In the genomic region with DNA sequence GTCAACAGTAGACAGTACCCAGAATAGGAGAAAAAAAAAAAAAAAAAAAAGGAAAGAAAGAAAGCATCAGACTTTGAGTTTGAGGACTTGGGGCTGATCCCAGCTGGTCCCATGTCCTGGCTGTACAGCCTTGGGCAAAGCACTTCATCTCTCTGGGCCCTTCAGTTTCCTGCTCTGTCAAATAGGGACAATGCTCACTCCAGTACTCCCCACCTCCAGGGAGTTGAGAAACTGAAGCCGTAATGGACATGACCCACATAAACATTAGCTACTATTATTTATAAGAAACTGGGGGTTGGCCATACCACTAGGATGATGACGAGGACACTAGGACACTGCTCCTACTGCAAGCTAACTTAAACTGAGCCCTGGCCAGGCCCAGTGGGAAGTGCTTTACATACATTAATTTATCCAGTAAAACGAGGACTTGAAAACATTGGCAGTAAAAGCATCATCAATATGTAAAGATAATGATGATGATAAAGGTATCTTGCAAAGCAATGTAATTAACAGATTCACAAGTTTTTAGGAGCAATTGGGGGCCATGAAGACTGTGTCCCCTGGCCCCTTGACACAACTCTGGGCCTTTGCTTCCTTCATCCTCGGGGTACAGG, we compare ENCODE assay signal across 17 cellular contexts. TPM values are rescaled to one million over a fixed set of nuclear protein-coding genes. Genes with fewer than 3 reads are reported as not detected.
DNase-seq lines count a peak whose midpoint lies in the region; ATAC-seq and TF ChIP-seq lines count a peak whose summit lies in the region.
"Had no signal": no experiment of that assay in that cellular context is flagged by ENCODE, and none has a peak within 500 bp of the region (broad histone marks: within the 10 kb centered on the region; RNA-seq: fewer than 3 reads in every experiment).

No MANE protein-coding gene starts in this region.

- H3K9me3 ChIP-seq in HUES64 (ENCODE audit: insufficient read depth, low read depth, low read length) (peaks cover 4% of the 10 kb centered on the region; the same call in 1 of the 2 replicates), right lobe of liver (no peaks in the 10 kb centered on the region), prostate gland (no peaks in the 10 kb centered on the region)

- no peak for TF ChIP-seq POLR2A in right lobe of liver (IDR thresholded peaks at IDR 0.05)
- TF ChIP-seq POLR2A in prostate gland (IDR thresholded peaks at IDR 0.05) = no peak

- 71% methylated on average over 3 of the region's 4 CpGs for WGBS in HUES64
- WGBS in right lobe of liver (ENCODE audit: insufficient coverage, low coverage, low lambda C conversion rate, missing lambda C conversion rate) = 74% methylated on average over 4 of the region's 4 CpGs
- 61% methylated on average over 4 of the region's 4 CpGs for WGBS in prostate gland

- H3K27ac ChIP-seq in HUES64 (ENCODE audit: low read depth, low read length) (peak overlapping the region; percentile 78), right lobe of liver (peak overlapping the region; percentile 5 to 20 (median 15)), prostate gland (peak overlapping the region; percentile 36 to 71)

- H3K4me3 ChIP-seq in HUES64 (ENCODE audit: low read length) = no peak overlapping the region
- H3K4me3 ChIP-seq in choroid plexus epithelial cell (ENCODE audit: low read depth, low read length) = no peak overlapping the region
- no peak overlapping the region for H3K4me3 ChIP-seq in right lobe of liver
- H3K4me3 ChIP-seq in prostate gland = no peak overlapping the region

- H3K4me1 ChIP-seq in HUES64 (ENCODE audit: insufficient read depth, low read length) (peaks cover 17% of the 10 kb centered on the region), right lobe of liver (no peaks in the 10 kb centered on the region), prostate gland (replicated peaks) (peaks cover 7% of the 10 kb centered on the region)

- H3K36me3 ChIP-seq in HUES64 (ENCODE audit: insufficient read depth, low read length) = no peaks in the 10 kb centered on the region
- H3K36me3 ChIP-seq in right lobe of liver = no peaks in the 10 kb centered on the region
- H3K36me3 ChIP-seq in prostate gland = no peaks in the 10 kb centered on the region

- DNase-seq in choroid plexus epithelial cell (ENCODE audit: low read depth) (peak; percentile 37), right lobe of liver (no peak), prostate gland (ENCODE audit: low spot score) (no peak), AG08396 (ENCODE audit: low spot score) (no peak), NCI-H1417 treated with DMSO at 0.1 percent for 48 hours (lab: John Stamatoyannopoulos, UW) (no peak)
- no peak for DNase-seq in stimulated activated CD4-positive, alpha-beta T cell treated with anti-CD3 and anti-CD28 coated beads, Interleukin-1b, Interleukin-23, amount 100 ng/mL, for 48 hours
- DNase-seq: activated CD4-positive, alpha-beta T cell treated with anti-CD3 and anti-CD28 coated beads, Interleukin-2, amount 10 ng/mL, durations not matched to agents 24 days and 14 days; amniotic stem cell; central memory CD4-positive, alpha-beta T cell; DND-41; immature natural killer cell; mammary epithelial cell; NCI-H1092; T-cell had no signal

- ATAC-seq in right lobe of liver = peak in 2 of 4 donors; percentile 22 to 25
- ATAC-seq: esophagus mucosa; natural killer cell treated with Interleukin-12 subunit alpha and Interleukin-12 subunit beta and Interleukin-15 and Interleukin-18, amount 100 ng/mL, for 72 hours; T-cell had no signal

- 0 out of 2 replicates have a peak overlapping the region, but pooled peaks have one; percentile 15 for H3K9ac ChIP-seq in HUES64 (ENCODE audit: low read depth, low read length)

- intact Hi-C loops in right lobe of liver (cut with DNase I) = no loop called here
- intact Hi-C loops in prostate gland (cut with DNase I) = no loop called here

- no peak for TF ChIP-seq CTCF in choroid plexus epithelial cell (conservative IDR thresholded peaks at IDR 0.05; ENCODE audit: low read depth, low read length)
- TF ChIP-seq CTCF in right lobe of liver (IDR thresholded peaks at IDR 0.05) = no peak
- no peak for TF ChIP-seq CTCF in prostate gland (IDR thresholded peaks at IDR 0.05)

- H3K27me3 ChIP-seq in HUES64 (ENCODE audit: insufficient read depth, low read length) = no peaks in the 10 kb centered on the region
- H3K27me3 ChIP-seq in right lobe of liver = no peaks in the 10 kb centered on the region
- no peaks in the 10 kb centered on the region for H3K27me3 ChIP-seq in prostate gland (replicated peaks; ENCODE audit: insufficient read depth)

RNA-seq across cellular contexts. Expression of a gene that starts 22.9 kb away (rescaled TPM):
- 3.8 TPM for polyA plus RNA-seq in HUES64 (2013, experiment 1 of 2)
- 4.2 TPM for polyA plus RNA-seq in HUES64 (2013, experiment 2 of 2)
- total RNA-seq in right lobe of liver (10 to 100 TPM; 10.5 to 17.2 (median 12.3) TPM), prostate gland (10 to 100 TPM; 14.8 to 51.2 TPM)
- polyA plus RNA-seq: immature natural killer cell had no signal

Comparison
In these comparisons a context has a peak if more than half of its experiments do, and no peak if none do; other contexts are left out.
1. H3K27ac ChIP-seq: peak in every context shown above with its lines; median percentile 78 in HUES64; 54 in prostate gland; 15 in right lobe of liver.